10 cellular contexts compared by ENCODE assay signal in genomic region chr2:186422226-186422625, GRCh38.
DNase-seq lines count a peak whose midpoint lies in the region; ATAC-seq and TF ChIP-seq lines count a peak whose summit lies in the region.
"Had no signal": no experiment of that assay in that cellular context is flagged by ENCODE, and none has a peak within 500 bp of the region (broad histone marks: within the 10 kb centered on the region; RNA-seq: fewer than 3 reads in every experiment).

No MANE protein-coding gene starts in this region.

- DNase-seq in DMS 273 (lab: John Stamatoyannopoulos, UW; ENCODE audit: unreplicated experiment) (peak; percentile 52), NCI-H446 treated with DMSO at 0.1 percent for 48 hours (lab: John Stamatoyannopoulos, UW) (peak; percentile 97), fibroblast of gingiva (ENCODE audit: low read depth) (peak; percentile 98), omental fat pad (ENCODE audit: low spot score) (no peak), putamen (ENCODE audit: low spot score) (no peak), posterior cingulate gyrus (no peak), NOMO-1 (lab: John Stamatoyannopoulos, UW; ENCODE audit: unreplicated experiment in 2 of 2) (no peak)
- DNase-seq: NCI-H1048; stimulated activated CD4-positive, alpha-beta T cell treated with anti-CD3 and anti-CD28 coated beads, Interleukin-12 subunit alpha, Interleukin-12 subunit beta, amount 100 ng/mL, for 4 hours had no signal

- TF ChIP-seq CTCF in omental fat pad (IDR thresholded peaks at IDR 0.05) = no peak

- ATAC-seq in omental fat pad (ENCODE audit: low FRiP score) (peak; percentile 86), HG02588 (IDR thresholded peaks at IDR 0.05; ENCODE audit: unreplicated experiment) (no peak)

- intact Hi-C loops in posterior cingulate gyrus (cut with DNase I) = no loop called here

Comparison
In these comparisons a context has a peak if more than half of its experiments do, and no peak if none do; other contexts are left out.
1. DNase-seq: peak in DMS 273 (single experiment), NCI-H446 treated with DMSO at 0.1 percent for 48 hours (single experiment) and fibroblast of gingiva (single experiment); none in omental fat pad (single experiment), putamen (single experiment), posterior cingulate gyrus (0 of 10) and NOMO-1 (0 of 2).